In the genomic region with DNA sequence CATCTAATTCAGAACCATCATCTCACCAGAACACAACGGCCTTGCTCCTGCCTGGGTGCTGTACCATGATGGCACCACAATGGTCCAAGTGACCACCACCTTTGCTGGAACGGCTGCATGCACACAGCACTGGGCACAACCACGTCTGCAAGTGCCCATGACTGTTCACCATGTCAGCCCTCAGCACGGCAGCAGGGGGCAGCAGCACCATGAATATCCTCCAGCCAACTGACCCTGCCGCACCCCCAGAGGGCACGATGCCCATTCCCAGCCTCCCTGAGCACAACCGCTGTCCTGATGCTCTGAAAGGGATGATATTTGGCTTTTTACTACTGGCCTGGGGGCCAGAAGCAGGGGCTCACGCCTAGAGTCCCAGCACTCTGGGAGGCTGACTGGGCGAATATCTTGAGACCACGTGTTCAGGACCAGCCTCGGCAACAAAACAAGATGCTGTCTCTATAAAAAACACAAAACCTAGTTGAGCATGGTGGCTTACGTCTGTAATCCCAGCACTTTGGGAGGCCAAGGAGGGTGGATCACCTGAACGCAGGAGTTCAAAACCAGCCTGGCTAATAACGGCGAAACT, we compare ENCODE assay signal across 1 cellular context.
TF ChIP-seq lines count a peak whose summit lies in the region.

No MANE protein-coding gene starts in this region.

TF ChIP-seq in GM23338, 12 proteins besides CTCF, POLR2A, EP300 and RAD21 (continued from another document):
- TF ChIP-seq ZNF462 (CRISPR knock-in tag; IDR thresholded peaks at IDR 0.05) (no peak), EZH2 (IDR thresholded peaks at IDR 0.05; ENCODE audit: low read depth, unreplicated experiment) (no peak), NANOG (IDR thresholded peaks at IDR 0.05; ENCODE audit: borderline replicate concordance) (no peak), CREB1 (CRISPR knock-in tag; IDR thresholded peaks at IDR 0.05; ENCODE audit: low read depth) (no peak)
- TF ChIP-seq, protein P1, sequence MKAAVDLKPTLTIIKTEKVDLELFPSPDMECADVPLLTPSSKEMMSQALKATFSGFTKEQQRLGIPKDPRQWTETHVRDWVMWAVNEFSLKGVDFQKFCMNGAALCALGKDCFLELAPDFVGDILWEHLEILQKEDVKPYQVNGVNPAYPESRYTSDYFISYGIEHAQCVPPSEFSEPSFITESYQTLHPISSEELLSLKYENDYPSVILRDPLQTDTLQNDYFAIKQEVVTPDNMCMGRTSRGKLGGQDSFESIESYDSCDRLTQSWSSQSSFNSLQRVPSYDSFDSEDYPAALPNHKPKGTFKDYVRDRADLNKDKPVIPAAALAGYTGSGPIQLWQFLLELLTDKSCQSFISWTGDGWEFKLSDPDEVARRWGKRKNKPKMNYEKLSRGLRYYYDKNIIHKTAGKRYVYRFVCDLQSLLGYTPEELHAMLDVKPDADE (IDR thresholded peaks at IDR 0.05) = no peak
TF ChIP-seq in GM23338: peak in this region for 0.
